Comparison of ENCODE assay signal across 20 cellular contexts in the genomic region with DNA sequence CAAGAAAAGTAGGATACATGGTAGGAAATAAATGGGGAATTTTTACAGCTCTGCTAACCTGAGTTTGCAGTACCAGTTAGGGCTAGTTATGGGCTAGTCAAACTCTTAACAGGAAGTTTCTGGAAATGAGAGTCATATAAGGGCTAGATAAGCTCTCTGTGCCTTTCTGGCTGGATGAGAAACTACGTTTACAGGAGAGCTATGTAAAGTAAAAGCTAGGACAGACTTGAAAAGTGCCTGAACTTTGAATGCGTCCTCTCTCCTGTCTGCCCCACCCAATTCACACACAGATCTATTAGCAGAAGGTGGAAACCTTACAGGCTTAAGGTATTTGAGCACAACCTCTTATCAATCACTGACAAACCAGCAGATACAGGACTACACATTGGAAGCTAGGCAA.
DNase-seq lines count a peak whose midpoint lies in the region; ATAC-seq and TF ChIP-seq lines count a peak whose summit lies in the region.
"Had no signal": no experiment of that assay in that cellular context is flagged by ENCODE, and none has a peak within 500 bp of the region (broad histone marks: within the 10 kb centered on the region; RNA-seq: fewer than 3 reads in every experiment).

No MANE protein-coding gene starts in this region.

- CTCF ChIA-PET in WTC11 (lab: Charles Lee), result no interaction called here

- peaks cover 15% of the 10 kb centered on the region for H3K36me3 Mint-ChIP-seq in WTC11
- H3K36me3 Mint-ChIP-seq: CD4-positive, CD25-positive, alpha-beta regulatory T cell; CD8-positive, alpha-beta memory T cell had no signal

- no peaks in the 10 kb centered on the region for H3K36me3 ChIP-seq in left lung
- no peaks in the 10 kb centered on the region for H3K36me3 ChIP-seq in mucosa of stomach (ENCODE audit: control insufficient read depth, insufficient read depth, low read length)
- H3K36me3 ChIP-seq: BLaER1 had no signal

- H3K9me3 ChIP-seq in left lung, result no peaks in the 10 kb centered on the region
- H3K9me3 ChIP-seq in mucosa of stomach (ENCODE audit: control insufficient read depth, low read length), result no peaks in the 10 kb centered on the region
- H3K9me3 ChIP-seq: BLaER1 had no signal

- H3K4me3 ChIP-seq in left lung (no peak overlapping the region), mucosa of stomach (ENCODE audit: low read length) (no peak overlapping the region)
- H3K4me3 ChIP-seq: BLaER1, GM12878, GM23338 had no signal

- H3K27ac ChIP-seq in left lung, result no peak overlapping the region
- H3K27ac ChIP-seq: 22Rv1, BLaER1, C4-2B had no signal

- ATAC-seq in WTC11 (no peak), left lung (peak; percentile 37), GM18861 (IDR thresholded peaks at IDR 0.05; ENCODE audit: unreplicated experiment) (no peak)
- ATAC-seq: GM12878, GM23338, HCT116 had no signal

- H3K27me3 ChIP-seq in left lung (no peaks in the 10 kb centered on the region), mucosa of stomach (ENCODE audit: control insufficient read depth, insufficient read depth, low read length) (no peaks in the 10 kb centered on the region)
- H3K27me3 ChIP-seq: BLaER1 had no signal

- intact Hi-C loops in left lung (cut with DNase I), result no loop called here

- H3K27me3 Mint-ChIP-seq in WTC11 (ENCODE audit: low read depth), result no peaks in the 10 kb centered on the region
- H3K27me3 Mint-ChIP-seq: CD4-positive, CD25-positive, alpha-beta regulatory T cell had no signal

- peaks cover 30% of the 10 kb centered on the region for H3K9me3 Mint-ChIP-seq in WTC11

- H3K4me1 Mint-ChIP-seq in WTC11, result peaks cover 16% of the 10 kb centered on the region
- H3K4me1 Mint-ChIP-seq: B cell; CD4-positive, CD25-positive, alpha-beta regulatory T cell; CD8-positive, alpha-beta memory T cell had no signal

- POLR2A ChIA-PET in WTC11 (lab: Charles Lee), result no interaction called here

- no peak for DNase-seq in WTC11 (ENCODE audit: low spot score)
- no peak for DNase-seq in left lung
- DNase-seq in T1000 (lab: John Stamatoyannopoulos, UW), result no peak
- DNase-seq in stimulated activated CD4-positive, alpha-beta T cell treated with anti-CD3 and anti-CD28 coated beads, Interleukin-1b, Interleukin-23, amount 100 ng/mL, for 48 hours, result no peak
- DNase-seq: CD4-positive, CD25-positive, alpha-beta regulatory T cell; CD8-positive, alpha-beta memory T cell; DMS 273 treated with DMSO at 0.1 percent for 48 hours; DMS79; EL; GDM1; H9 had no signal

- TF ChIP-seq CTCF in WTC11 (IDR thresholded peaks at IDR 0.05), result no peak
- no peak for TF ChIP-seq CTCF in left lung (IDR thresholded peaks at IDR 0.05)

- 0 out of 2 replicates have a peak overlapping the region, but pooled peaks have one; percentile 17 for H3K27ac Mint-ChIP-seq in WTC11
- H3K27ac Mint-ChIP-seq: B cell; CD4-positive, CD25-positive, alpha-beta regulatory T cell; CD8-positive, alpha-beta memory T cell; GM23338; H9 had no signal

- H3K4me1 ChIP-seq in left lung, result no peaks in the 10 kb centered on the region
- peaks cover 12% of the 10 kb centered on the region for H3K4me1 ChIP-seq in mucosa of stomach (ENCODE audit: control insufficient read depth, insufficient read depth, low read length)
- H3K4me1 ChIP-seq: BLaER1 had no signal

- H3K9ac ChIP-seq in mucosa of stomach (ENCODE audit: low read length), result peak overlapping the region; percentile 14
- H3K9ac ChIP-seq: BLaER1 had no signal

- H3K4me3 Mint-ChIP-seq in WTC11, result no peak overlapping the region
- H3K4me3 Mint-ChIP-seq: B cell; CD4-positive, CD25-positive, alpha-beta regulatory T cell; CD8-positive, alpha-beta memory T cell; GM23338; H9 had no signal

TF ChIP-seq in WTC11, 78 proteins besides CTCF, POLR2A, EP300 and RAD21:
- TF ChIP-seq ZNF232 (CRISPR knock-in tag; IDR thresholded peaks at IDR 0.05) (no peak), FOXJ3 (CRISPR knock-in tag; IDR thresholded peaks at IDR 0.05; ENCODE audit: borderline replicate concordance) (no peak), RELA (CRISPR knock-in tag; IDR thresholded peaks at IDR 0.05; ENCODE audit: borderline replicate concordance) (no peak), FOXK1 (CRISPR knock-in tag; IDR thresholded peaks at IDR 0.05) (no peak), KAT7 (CRISPR knock-in tag; IDR thresholded peaks at IDR 0.05; ENCODE audit: borderline replicate concordance) (no peak)
